ENCODE assay signal across 6 cellular contexts in the genomic region with DNA sequence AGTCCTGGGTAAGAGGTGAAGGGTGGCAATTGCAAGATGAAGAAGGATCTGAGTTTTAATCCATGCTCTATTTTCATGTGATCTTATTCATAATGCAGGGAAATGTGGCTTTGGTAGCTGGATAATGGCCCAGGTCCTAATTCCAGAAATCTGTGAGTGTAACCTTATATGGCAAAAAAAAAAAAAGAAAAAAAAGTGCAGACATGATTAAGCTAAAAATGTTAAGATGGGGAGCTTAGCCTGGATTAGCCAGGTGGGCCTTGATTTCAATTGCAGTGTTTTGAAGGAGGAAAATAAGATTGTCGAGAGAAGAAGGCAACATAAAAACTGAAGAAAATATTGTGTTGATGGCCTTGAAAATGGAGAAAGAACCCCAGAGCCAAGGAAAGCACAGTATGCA.
"Had no signal": no experiment of that assay in that cellular context is flagged by ENCODE, and none has a peak within 500 bp of the region (broad histone marks: within the 10 kb centered on the region; RNA-seq: fewer than 3 reads in every experiment).

No MANE protein-coding gene starts in this region.

- DNase-seq: H9, HCEC 1CT, IMR-90, KG1 had no signal

- ATAC-seq: GM23338, K562 had no signal

- H3K4me3 ChIP-seq: GM23338, K562 had no signal
